Comparison of ENCODE assay signal across 10 cellular contexts in genomic region chr18:57666818-57667497, GRCh38. TPM values are rescaled to one million over a fixed set of nuclear protein-coding genes. Genes with fewer than 3 reads are reported as not detected.
DNase-seq lines count a peak whose midpoint lies in the region; ATAC-seq and TF ChIP-seq lines count a peak whose summit lies in the region.
"Had no signal": no experiment of that assay in that cellular context is flagged by ENCODE, and none has a peak within 500 bp of the region (broad histone marks: within the 10 kb centered on the region; RNA-seq: fewer than 3 reads in every experiment).

No MANE protein-coding gene starts in this region.

- H3K36me3 Mint-ChIP-seq in endothelial cell (ENCODE audit: low read depth, unreplicated experiment), result peaks cover 40% of the 10 kb centered on the region
- H3K36me3 Mint-ChIP-seq in naive B cell, result no peaks in the 10 kb centered on the region

- no peak for ATAC-seq in naive B cell (ENCODE audit: low read depth in 2 of 2)
- ATAC-seq in GM18867 (IDR thresholded peaks at IDR 0.05; ENCODE audit: unreplicated experiment), result no peak
- no peak for ATAC-seq in GM18511 (IDR thresholded peaks at IDR 0.05; ENCODE audit: unreplicated experiment)
- ATAC-seq in HG03135 (IDR thresholded peaks at IDR 0.05; ENCODE audit: unreplicated experiment), result no peak

- H3K9me3 Mint-ChIP-seq in endothelial cell (ENCODE audit: unreplicated experiment) (no peaks in the 10 kb centered on the region), naive B cell (peaks cover 0 to 5% (median under 1%) of the 10 kb centered on the region in 7 donors)

- H3K27me3 Mint-ChIP-seq in endothelial cell (ENCODE audit: unreplicated experiment), result peaks cover 4% of the 10 kb centered on the region
- no peaks in the 10 kb centered on the region for H3K27me3 Mint-ChIP-seq in naive B cell

- peak; percentile 51 for DNase-seq in AG09319 (ENCODE audit: extremely low read depth, low read depth)
- peak; percentile 87 to 98 for DNase-seq in NOMO-1 (lab: John Stamatoyannopoulos, UW; ENCODE audit: unreplicated experiment in 2 of 2)
- DNase-seq in endothelial cell (ENCODE audit: low spot score), result no peak
- no peak for DNase-seq in naive B cell
- no peak for DNase-seq in substantia nigra (lab: John Stamatoyannopoulos, UW)
- DNase-seq: Calu3, Peyer's patch had no signal

- TF ChIP-seq CTCF in AG09319 (IDR thresholded peaks at IDR 0.05; ENCODE audit: low read depth, low read length), result no peak
- no peak for TF ChIP-seq CTCF in endothelial cell (IDR thresholded peaks at IDR 0.05; ENCODE audit: unreplicated experiment)

- H3K27ac Mint-ChIP-seq in endothelial cell (ENCODE audit: unreplicated experiment) (peak overlapping the region; percentile 79), naive B cell (peak overlapping the region in 4 of 6 donors; percentile 12 to 65 (median 48))

- H3K4me3 Mint-ChIP-seq in endothelial cell (ENCODE audit: unreplicated experiment), result peak overlapping the region; percentile 72
- H3K4me3 Mint-ChIP-seq in naive B cell, result peak overlapping the region in 7 of 8 donors; percentile 23 to 74 (median 45)

- H3K4me1 Mint-ChIP-seq in endothelial cell (ENCODE audit: unreplicated experiment) (peaks cover 42% of the 10 kb centered on the region), naive B cell (peaks cover 52 to 85% (median 74%) of the 10 kb centered on the region in 3 donors)

- H3K27ac ChIP-seq in substantia nigra (ENCODE audit: low read depth, low read length, poor library complexity, severe bottlenecking), result no peak overlapping the region
- H3K27ac ChIP-seq: Peyer's patch had no signal

RNA-seq across cellular contexts. Expression of gene NARS1, which starts 45.3 kb away (rescaled TPM):
- total RNA-seq in endothelial cell (ENCODE audit: unreplicated experiment), result 101 TPM
- polyA plus RNA-seq in naive B cell (ENCODE audit: low read depth in 6 of 6), result 10 to 100 TPM; 27.1 to 54.0 (median 34.8) TPM

Comparison
In these comparisons a context has a peak if more than half of its experiments do, and no peak if none do; other contexts are left out.
1. DNase-seq: peak in AG09319 (single experiment) and NOMO-1 (2 of 2); none in endothelial cell (single experiment), naive B cell (single experiment) and substantia nigra (0 of 49).